In the genomic region with DNA sequence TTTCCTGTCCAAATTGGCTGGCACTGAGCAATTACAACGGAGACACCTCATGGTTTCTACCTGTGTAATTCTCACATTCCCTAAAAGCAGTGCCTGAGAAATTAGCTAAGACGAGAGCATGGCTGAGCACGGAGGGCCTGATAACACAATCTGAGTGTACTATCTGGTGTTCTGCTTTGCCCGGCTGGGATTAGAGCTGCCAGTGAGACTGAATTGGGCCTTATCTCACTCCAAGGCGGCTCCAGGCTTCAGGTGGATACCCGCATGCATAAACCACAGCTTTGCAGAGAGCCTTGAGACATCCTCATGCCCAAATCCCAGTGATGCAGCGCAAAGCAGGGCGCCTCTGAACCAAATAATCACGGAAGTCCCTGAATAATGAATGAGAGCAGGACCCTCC, we compare ENCODE assay signal across 27 cellular contexts.
A peak's percentile ranks its signal among the peaks of the same experiment; 100 is the strongest.
DNase-seq lines count a peak whose midpoint lies in the region; ATAC-seq, FAIRE-seq and TF ChIP-seq lines count a peak whose summit lies in the region.
"Had no signal": no experiment of that assay in that cellular context is flagged by ENCODE, and none has a peak within 500 bp of the region (broad histone marks: within the 10 kb centered on the region; RNA-seq: fewer than 3 reads in every experiment).

No MANE protein-coding gene starts in this region.

- intact Hi-C loops in lower lobe of right lung (cut with DNase I) = no loop called here

- H3K27ac ChIP-seq in A549 (no peak overlapping the region), MM.1S (ENCODE audit: low read length) (no peak overlapping the region), angular gyrus (ENCODE audit: low read depth, low read length) (peak overlapping the region; percentile 49), trophoblast cell (ENCODE audit: low read depth, low read length) (no peak overlapping the region), lower lobe of right lung (no peak overlapping the region)
- H3K27ac ChIP-seq: BLaER1 treated with 17β-estradiol and CSF1 and Interleukin-3, amounts not matched to agents 10 nM and 100 nM; RWPE1 had no signal

- no peak overlapping the region for H2BK12ac ChIP-seq in trophoblast cell (ENCODE audit: low read length)

- H2BK120ac ChIP-seq in trophoblast cell (ENCODE audit: insufficient read depth, low read length, poor library complexity) = no peak overlapping the region

- H2AK5ac ChIP-seq in trophoblast cell (ENCODE audit: low read length) = no peak overlapping the region

- H3K18ac ChIP-seq in trophoblast cell (ENCODE audit: low read length) = no peak overlapping the region

- H3K36me3 ChIP-seq in MM.1S (replicated peaks; ENCODE audit: insufficient read depth, low read length) (no peaks in the 10 kb centered on the region), trophoblast cell (ENCODE audit: control insufficient read depth in 1 of 2, insufficient read depth in 2 of 2, low read length in 2 of 2) (no peaks in the 10 kb centered on the region), lower lobe of right lung (no peaks in the 10 kb centered on the region)
- H3K36me3 ChIP-seq: BLaER1 treated with 17β-estradiol and CSF1 and Interleukin-3, amounts not matched to agents 10 nM and 100 nM had no signal

- H3K4me2 ChIP-seq in A549 = peak overlapping the region; percentile 37; the same call in 2 of the 3 replicates
- peak overlapping the region; percentile 38; the same call in 1 of the 2 replicates for H3K4me2 ChIP-seq in MM.1S (ENCODE audit: low read depth, low read length)
- no peak overlapping the region for H3K4me2 ChIP-seq in trophoblast cell (ENCODE audit: low read length)
- H3K4me2 ChIP-seq: BLaER1 treated with 17β-estradiol and CSF1 and Interleukin-3, amounts not matched to agents 10 nM and 100 nM had no signal

- H3K4me1 ChIP-seq in A549 (no peaks in the 10 kb centered on the region), MM.1S (ENCODE audit: low read length) (no peaks in the 10 kb centered on the region), trophoblast cell (ENCODE audit: control insufficient read depth in 1 of 2, insufficient read depth in 2 of 2, low read length in 2 of 2) (no peaks in the 10 kb centered on the region), lower lobe of right lung (no peaks in the 10 kb centered on the region)
- H3K4me1 ChIP-seq: Caco-2 had no signal

- FAIRE-seq in A549 (lab: Jason Lieb, UNC) = no peak
- FAIRE-seq: G401.6, GM12878, HepG2 had no signal

- H3K79me2 ChIP-seq in MM.1S (ENCODE audit: low read length) (no peaks in the 10 kb centered on the region), trophoblast cell (ENCODE audit: control insufficient read depth, insufficient read depth, low read length, poor library complexity) (no peaks in the 10 kb centered on the region)

- H4K12ac ChIP-seq in trophoblast cell (ENCODE audit: low read depth, low read length) = no peak overlapping the region

- no peak for TF ChIP-seq CTCF in A549 (IDR thresholded peaks at IDR 0.05)
- TF ChIP-seq CTCF in MM.1S (IDR thresholded peaks at IDR 0.05; ENCODE audit: low read length) = no peak
- no peak for TF ChIP-seq CTCF in lower lobe of right lung (IDR thresholded peaks at IDR 0.05)

- H3K79me1 ChIP-seq in trophoblast cell (ENCODE audit: low read length) = no peaks in the 10 kb centered on the region

- 37% methylated on average over 9 of the region's 9 CpGs for WGBS in A549 (ENCODE audit: missing lambda C conversion rate)
- whole genome bisulfite sequencing in trophoblast cell (ENCODE audit: extremely low coverage, insufficient coverage, insufficient read length) = no CpG with 5 or more reads among the region's 9 CpGs

- H3K27me3 ChIP-seq in MM.1S (replicated peaks; ENCODE audit: insufficient read depth, low read length) = no peaks in the 10 kb centered on the region
- no peaks in the 10 kb centered on the region for H3K27me3 ChIP-seq in trophoblast cell (ENCODE audit: insufficient read depth, low read length)
- no peaks in the 10 kb centered on the region for H3K27me3 ChIP-seq in lower lobe of right lung (ENCODE audit: low read depth)
- H3K27me3 ChIP-seq: BLaER1 treated with 17β-estradiol and CSF1 and Interleukin-3, amounts not matched to agents 10 nM and 100 nM had no signal

- H4K20me1 ChIP-seq in MM.1S (ENCODE audit: insufficient read depth, low read length) = no peaks in the 10 kb centered on the region
- H4K20me1 ChIP-seq: BLaER1 treated with 17β-estradiol and CSF1 and Interleukin-3, amounts not matched to agents 10 nM and 100 nM had no signal

- H3F3A ChIP-seq in MM.1S (ENCODE audit: insufficient read depth, low read length) = no peaks in the 10 kb centered on the region

- TF ChIP-seq POLR2A in A549 (IDR thresholded peaks at IDR 0.05; ENCODE audit: low read length) = no peak

- no peak overlapping the region for H2BK5ac ChIP-seq in trophoblast cell (ENCODE audit: low read depth, low read length, poor library complexity)

- CTCF ChIA-PET in A549 (lab: Yijun Ruan, JAX) = interaction anchor here (2.5 kb wide), 1 partner anchor 802 kb away, joined by 5 read pairs; no protein-coding TSS in a partner anchor

- H3K9ac ChIP-seq in MM.1S (ENCODE audit: low read length) = no peak overlapping the region
- H3K9ac ChIP-seq in trophoblast cell (ENCODE audit: low read length) = no peak overlapping the region
- H3K9ac ChIP-seq: BLaER1 treated with 17β-estradiol and CSF1 and Interleukin-3, amounts not matched to agents 10 nM and 100 nM had no signal

- H3K9me3 ChIP-seq in A549 (no peaks in the 10 kb centered on the region), MM.1S (replicated peaks; ENCODE audit: insufficient read depth, low read length) (no peaks in the 10 kb centered on the region), trophoblast cell (ENCODE audit: insufficient read depth, low read depth, low read length) (no peaks in the 10 kb centered on the region), lower lobe of right lung (no peaks in the 10 kb centered on the region)
- H3K9me3 ChIP-seq: BLaER1 treated with 17β-estradiol and CSF1 and Interleukin-3, amounts not matched to agents 10 nM and 100 nM; Caco-2 had no signal

- no peak overlapping the region for H4K91ac ChIP-seq in trophoblast cell (ENCODE audit: low read depth, low read length)

- POLR2A ChIA-PET in A549 (lab: Yijun Ruan, JAX) = no interaction called here

- H3K4me3 ChIP-seq in A549 (no peak overlapping the region), MM.1S (ENCODE audit: low read length) (no peak overlapping the region), trophoblast cell (ENCODE audit: low read depth, low read length) (no peak overlapping the region), lower lobe of right lung (no peak overlapping the region)
- H3K4me3 ChIP-seq: BLaER1 treated with 17β-estradiol and CSF1 and Interleukin-3, amounts not matched to agents 10 nM and 100 nM; GM12878 had no signal

- ATAC-seq in A549 (no peak), HG03354 (IDR thresholded peaks at IDR 0.05; ENCODE audit: poor library complexity, severe bottlenecking, unreplicated experiment) (no peak), lower lobe of right lung (no peak)
- ATAC-seq: GM12878, HepG2, Panc1 had no signal

- no peak overlapping the region for H3K4ac ChIP-seq in trophoblast cell (ENCODE audit: low read depth, low read length)

- H2AFZ ChIP-seq in MM.1S (ENCODE audit: low read length) (peak overlapping the region; percentile 54), trophoblast cell (ENCODE audit: insufficient read depth, low read length, poor library complexity) (no peak overlapping the region)

- no peak overlapping the region for H3K14ac ChIP-seq in trophoblast cell (ENCODE audit: low read length)

- no peak for TF ChIP-seq EP300 in A549 (IDR thresholded peaks at IDR 0.05)

- no peak overlapping the region for H3K23ac ChIP-seq in trophoblast cell (ENCODE audit: low read length)

- no peaks in the 10 kb centered on the region for H3K9me2 ChIP-seq in MM.1S (replicated peaks; ENCODE audit: insufficient read depth, low read length)

- no peak overlapping the region for H4K8ac ChIP-seq in trophoblast cell (ENCODE audit: low read depth, low read length)

- TF ChIP-seq RAD21 in A549 (conservative IDR thresholded peaks at IDR 0.05 in 1 of 2, IDR thresholded peaks at IDR 0.05 in 1 of 2) = no peak

- no peak for DNase-seq in A549 (ENCODE audit: low read depth in 1 of 2, low spot score in 1 of 2)
- no peak for DNase-seq in MM.1S
- peak; percentile 50 to 71 for DNase-seq in trophoblast cell
- no peak for DNase-seq in GM03348 (ENCODE audit: low spot score)
- DNase-seq in foreskin melanocyte = no peak
- no peak for DNase-seq in lower lobe of right lung
- DNase-seq: 8988T; Caco-2; CD4-positive, alpha-beta T cell; Karpas-422; MV-4-11; NCI-H1105; NCI-H2029; NCI-H446 treated with DMSO at 0.1 percent for 48 hours; NCI-H526; NCI-H82; NK-92 treated with Interleukin-12 subunit alpha and Interleukin-12 subunit beta, amount 100 ng/mL, for 24 hours; SHP77; SW 1271 had no signal

TF ChIP-seq in A549, 52 proteins besides CTCF, POLR2A, EP300 and RAD21 (continues in another document):
- TF ChIP-seq, protein P1, sequence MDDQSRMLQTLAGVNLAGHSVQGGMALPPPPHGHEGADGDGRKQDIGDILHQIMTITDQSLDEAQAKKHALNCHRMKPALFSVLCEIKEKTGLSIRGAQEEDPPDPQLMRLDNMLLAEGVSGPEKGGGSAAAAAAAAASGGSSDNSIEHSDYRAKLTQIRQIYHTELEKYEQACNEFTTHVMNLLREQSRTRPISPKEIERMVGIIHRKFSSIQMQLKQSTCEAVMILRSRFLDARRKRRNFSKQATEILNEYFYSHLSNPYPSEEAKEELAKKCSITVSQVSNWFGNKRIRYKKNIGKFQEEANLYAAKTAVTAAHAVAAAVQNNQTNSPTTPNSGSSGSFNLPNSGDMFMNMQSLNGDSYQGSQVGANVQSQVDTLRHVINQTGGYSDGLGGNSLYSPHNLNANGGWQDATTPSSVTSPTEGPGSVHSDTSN (IDR thresholded peaks at IDR 0.05) = no peak
- TF ChIP-seq RNF2 (IDR thresholded peaks at IDR 0.05; ENCODE audit: borderline replicate concordance, low read depth) (no peak), SREBF2 (IDR thresholded peaks at IDR 0.05) (no peak), KDM5A (IDR thresholded peaks at IDR 0.05) (no peak), HDAC2 (IDR thresholded peaks at IDR 0.05) (no peak), FOSB (CRISPR knock-in tag; IDR thresholded peaks at IDR 0.05) (no peak), JUNB (IDR thresholded peaks at IDR 0.05) (no peak)

Comparison
In these comparisons a context has a peak if more than half of its experiments do, and no peak if none do; other contexts are left out.
1. DNase-seq: peak in trophoblast cell (2 of 2); none in A549 (0 of 2), MM.1S (single experiment), GM03348 (single experiment), foreskin melanocyte (single experiment) and lower lobe of right lung (single experiment).